In the genomic region with DNA sequence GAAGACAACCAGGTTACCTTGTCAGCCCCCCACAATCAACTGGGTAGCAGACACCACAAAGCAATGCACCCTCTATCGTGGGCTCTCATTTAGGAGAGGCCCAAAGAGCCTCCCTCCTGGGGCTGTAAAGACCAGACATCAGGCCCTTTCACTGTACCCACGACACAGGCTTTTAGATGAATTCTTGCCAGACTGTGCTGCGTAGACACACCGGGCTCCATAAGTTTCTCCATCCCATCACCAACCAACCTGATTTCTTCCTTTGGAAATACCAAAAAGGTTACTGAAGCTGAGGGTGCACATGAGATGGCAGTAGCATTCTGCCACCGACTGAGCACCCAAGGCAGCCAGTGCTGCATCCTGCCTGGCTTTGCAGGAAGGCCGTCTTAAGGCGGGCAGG, we compare ENCODE assay signal across 8 cellular contexts.
"Had no signal": no experiment of that assay in that cellular context is flagged by ENCODE, and none has a peak within 500 bp of the region (broad histone marks: within the 10 kb centered on the region; RNA-seq: fewer than 3 reads in every experiment).

No MANE protein-coding gene starts in this region.

- DNase-seq: GDM1, GF-D8 had no signal

- H3K4me3 ChIP-seq: GM12878 had no signal

- FAIRE-seq: G401.6, GM12878, GM12891, GM12892, GM18507, GM19239 had no signal

- ATAC-seq: GM12878 had no signal
